ENCODE assay signal across 1 cellular context in genomic region chr6:33420493-33421343, GRCh38.
TF ChIP-seq lines count a peak whose summit lies in the region.

No MANE protein-coding gene starts in this region.

TF ChIP-seq in K562, 482 proteins besides CTCF, POLR2A, EP300 and RAD21 (continued from another document and continues in another):
- TF ChIP-seq KHSRP (IDR thresholded peaks at IDR 0.05) (no peak), ARID3A (IDR thresholded peaks at IDR 0.05; ENCODE audit: borderline replicate concordance, low read depth, low read length) (no peak), TEAD2 (tag; IDR thresholded peaks at IDR 0.05) (no peak), ZNF146 (CRISPR knock-in tag; IDR thresholded peaks at IDR 0.05; ENCODE audit: unreplicated experiment) (no peak), PHF21A (IDR thresholded peaks at IDR 0.05; ENCODE audit: borderline replicate concordance, low read depth) (peak; percentile 90), SAFB (IDR thresholded peaks at IDR 0.05; ENCODE audit: borderline replicate concordance, low read depth, low read length) (no peak), SRSF9 (IDR thresholded peaks at IDR 0.05; ENCODE audit: borderline replicate concordance, low read depth, low read length) (no peak), ZNF324 (CRISPR knock-in tag; IDR thresholded peaks at IDR 0.05) (no peak), RBM17 (IDR thresholded peaks at IDR 0.05; ENCODE audit: borderline replicate concordance, low read depth, low read length) (no peak), HLTF (IDR thresholded peaks at IDR 0.05) (peak; percentile 94), LEF1 (IDR thresholded peaks at IDR 0.05) (peak; percentile 59; the same call in 1 of the 2 replicates), ZNF785 (CRISPR knock-in tag; IDR thresholded peaks at IDR 0.05) (no peak), MCM5 (IDR thresholded peaks at IDR 0.05; ENCODE audit: low read depth) (no peak), ZNF830 (CRISPR knock-in tag; IDR thresholded peaks at IDR 0.05) (no peak), ZNF561 (CRISPR knock-in tag; conservative IDR thresholded peaks at IDR 0.05) (no peak), ZC3H11A (IDR thresholded peaks at IDR 0.05; ENCODE audit: low read depth, low read length) (no peak), ZNF696 (CRISPR knock-in tag; conservative IDR thresholded peaks at IDR 0.05) (no peak), CTCFL (IDR thresholded peaks at IDR 0.05; ENCODE audit: borderline replicate concordance, insufficient read depth, low read depth, low read length, poor library complexity, severe bottlenecking) (no peak), TAF15 (IDR thresholded peaks at IDR 0.05; ENCODE audit: low read depth, low read length) (no peak), HMGXB4 (CRISPR knock-in tag; IDR thresholded peaks at IDR 0.05) (no peak), TBL1XR1 (IDR thresholded peaks at IDR 0.05; ENCODE audit: low read length in 2 of 2) (peak in 1 of 2 experiments; percentile 95; a peak in 3 of 4 replicates), SMARCC2 (IDR thresholded peaks at IDR 0.05; ENCODE audit: low read depth) (no peak), MEF2D (tag; conservative IDR thresholded peaks at IDR 0.05; ENCODE audit: low read depth) (0 out of 2 replicates have a peak, but pooled peaks have one; percentile 56), KAT8 (IDR thresholded peaks at IDR 0.05; ENCODE audit: low read depth) (no peak), RHOXF2B (CRISPR knock-in tag; conservative IDR thresholded peaks at IDR 0.05) (no peak), ZNF24 (IDR thresholded peaks at IDR 0.05) (0 out of 2 replicates have a peak, but pooled peaks have one; percentile 55)
- TF ChIP-seq, protein P1, sequence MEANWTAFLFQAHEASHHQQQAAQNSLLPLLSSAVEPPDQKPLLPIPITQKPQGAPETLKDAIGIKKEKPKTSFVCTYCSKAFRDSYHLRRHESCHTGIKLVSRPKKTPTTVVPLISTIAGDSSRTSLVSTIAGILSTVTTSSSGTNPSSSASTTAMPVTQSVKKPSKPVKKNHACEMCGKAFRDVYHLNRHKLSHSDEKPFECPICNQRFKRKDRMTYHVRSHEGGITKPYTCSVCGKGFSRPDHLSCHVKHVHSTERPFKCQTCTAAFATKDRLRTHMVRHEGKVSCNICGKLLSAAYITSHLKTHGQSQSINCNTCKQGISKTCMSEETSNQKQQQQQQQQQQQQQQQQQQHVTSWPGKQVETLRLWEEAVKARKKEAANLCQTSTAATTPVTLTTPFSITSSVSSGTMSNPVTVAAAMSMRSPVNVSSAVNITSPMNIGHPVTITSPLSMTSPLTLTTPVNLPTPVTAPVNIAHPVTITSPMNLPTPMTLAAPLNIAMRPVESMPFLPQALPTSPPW (CRISPR knock-in tag; IDR thresholded peaks at IDR 0.05) = peak; percentile 85
- TF ChIP-seq, protein P2, sequence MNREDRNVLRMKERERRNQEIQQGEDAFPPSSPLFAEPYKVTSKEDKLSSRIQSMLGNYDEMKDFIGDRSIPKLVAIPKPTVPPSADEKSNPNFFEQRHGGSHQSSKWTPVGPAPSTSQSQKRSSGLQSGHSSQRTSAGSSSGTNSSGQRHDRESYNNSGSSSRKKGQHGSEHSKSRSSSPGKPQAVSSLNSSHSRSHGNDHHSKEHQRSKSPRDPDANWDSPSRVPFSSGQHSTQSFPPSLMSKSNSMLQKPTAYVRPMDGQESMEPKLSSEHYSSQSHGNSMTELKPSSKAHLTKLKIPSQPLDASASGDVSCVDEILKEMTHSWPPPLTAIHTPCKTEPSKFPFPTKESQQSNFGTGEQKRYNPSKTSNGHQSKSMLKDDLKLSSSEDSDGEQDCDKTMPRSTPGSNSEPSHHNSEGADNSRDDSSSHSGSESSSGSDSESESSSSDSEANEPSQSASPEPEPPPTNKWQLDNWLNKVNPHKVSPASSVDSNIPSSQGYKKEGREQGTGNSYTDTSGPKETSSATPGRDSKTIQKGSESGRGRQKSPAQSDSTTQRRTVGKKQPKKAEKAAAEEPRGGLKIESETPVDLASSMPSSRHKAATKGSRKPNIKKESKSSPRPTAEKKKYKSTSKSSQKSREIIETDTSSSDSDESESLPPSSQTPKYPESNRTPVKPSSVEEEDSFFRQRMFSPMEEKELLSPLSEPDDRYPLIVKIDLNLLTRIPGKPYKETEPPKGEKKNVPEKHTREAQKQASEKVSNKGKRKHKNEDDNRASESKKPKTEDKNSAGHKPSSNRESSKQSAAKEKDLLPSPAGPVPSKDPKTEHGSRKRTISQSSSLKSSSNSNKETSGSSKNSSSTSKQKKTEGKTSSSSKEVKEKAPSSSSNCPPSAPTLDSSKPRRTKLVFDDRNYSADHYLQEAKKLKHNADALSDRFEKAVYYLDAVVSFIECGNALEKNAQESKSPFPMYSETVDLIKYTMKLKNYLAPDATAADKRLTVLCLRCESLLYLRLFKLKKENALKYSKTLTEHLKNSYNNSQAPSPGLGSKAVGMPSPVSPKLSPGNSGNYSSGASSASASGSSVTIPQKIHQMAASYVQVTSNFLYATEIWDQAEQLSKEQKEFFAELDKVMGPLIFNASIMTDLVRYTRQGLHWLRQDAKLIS (CRISPR knock-in tag; IDR thresholded peaks at IDR 0.05) = no peak
- TF ChIP-seq, protein P3, sequence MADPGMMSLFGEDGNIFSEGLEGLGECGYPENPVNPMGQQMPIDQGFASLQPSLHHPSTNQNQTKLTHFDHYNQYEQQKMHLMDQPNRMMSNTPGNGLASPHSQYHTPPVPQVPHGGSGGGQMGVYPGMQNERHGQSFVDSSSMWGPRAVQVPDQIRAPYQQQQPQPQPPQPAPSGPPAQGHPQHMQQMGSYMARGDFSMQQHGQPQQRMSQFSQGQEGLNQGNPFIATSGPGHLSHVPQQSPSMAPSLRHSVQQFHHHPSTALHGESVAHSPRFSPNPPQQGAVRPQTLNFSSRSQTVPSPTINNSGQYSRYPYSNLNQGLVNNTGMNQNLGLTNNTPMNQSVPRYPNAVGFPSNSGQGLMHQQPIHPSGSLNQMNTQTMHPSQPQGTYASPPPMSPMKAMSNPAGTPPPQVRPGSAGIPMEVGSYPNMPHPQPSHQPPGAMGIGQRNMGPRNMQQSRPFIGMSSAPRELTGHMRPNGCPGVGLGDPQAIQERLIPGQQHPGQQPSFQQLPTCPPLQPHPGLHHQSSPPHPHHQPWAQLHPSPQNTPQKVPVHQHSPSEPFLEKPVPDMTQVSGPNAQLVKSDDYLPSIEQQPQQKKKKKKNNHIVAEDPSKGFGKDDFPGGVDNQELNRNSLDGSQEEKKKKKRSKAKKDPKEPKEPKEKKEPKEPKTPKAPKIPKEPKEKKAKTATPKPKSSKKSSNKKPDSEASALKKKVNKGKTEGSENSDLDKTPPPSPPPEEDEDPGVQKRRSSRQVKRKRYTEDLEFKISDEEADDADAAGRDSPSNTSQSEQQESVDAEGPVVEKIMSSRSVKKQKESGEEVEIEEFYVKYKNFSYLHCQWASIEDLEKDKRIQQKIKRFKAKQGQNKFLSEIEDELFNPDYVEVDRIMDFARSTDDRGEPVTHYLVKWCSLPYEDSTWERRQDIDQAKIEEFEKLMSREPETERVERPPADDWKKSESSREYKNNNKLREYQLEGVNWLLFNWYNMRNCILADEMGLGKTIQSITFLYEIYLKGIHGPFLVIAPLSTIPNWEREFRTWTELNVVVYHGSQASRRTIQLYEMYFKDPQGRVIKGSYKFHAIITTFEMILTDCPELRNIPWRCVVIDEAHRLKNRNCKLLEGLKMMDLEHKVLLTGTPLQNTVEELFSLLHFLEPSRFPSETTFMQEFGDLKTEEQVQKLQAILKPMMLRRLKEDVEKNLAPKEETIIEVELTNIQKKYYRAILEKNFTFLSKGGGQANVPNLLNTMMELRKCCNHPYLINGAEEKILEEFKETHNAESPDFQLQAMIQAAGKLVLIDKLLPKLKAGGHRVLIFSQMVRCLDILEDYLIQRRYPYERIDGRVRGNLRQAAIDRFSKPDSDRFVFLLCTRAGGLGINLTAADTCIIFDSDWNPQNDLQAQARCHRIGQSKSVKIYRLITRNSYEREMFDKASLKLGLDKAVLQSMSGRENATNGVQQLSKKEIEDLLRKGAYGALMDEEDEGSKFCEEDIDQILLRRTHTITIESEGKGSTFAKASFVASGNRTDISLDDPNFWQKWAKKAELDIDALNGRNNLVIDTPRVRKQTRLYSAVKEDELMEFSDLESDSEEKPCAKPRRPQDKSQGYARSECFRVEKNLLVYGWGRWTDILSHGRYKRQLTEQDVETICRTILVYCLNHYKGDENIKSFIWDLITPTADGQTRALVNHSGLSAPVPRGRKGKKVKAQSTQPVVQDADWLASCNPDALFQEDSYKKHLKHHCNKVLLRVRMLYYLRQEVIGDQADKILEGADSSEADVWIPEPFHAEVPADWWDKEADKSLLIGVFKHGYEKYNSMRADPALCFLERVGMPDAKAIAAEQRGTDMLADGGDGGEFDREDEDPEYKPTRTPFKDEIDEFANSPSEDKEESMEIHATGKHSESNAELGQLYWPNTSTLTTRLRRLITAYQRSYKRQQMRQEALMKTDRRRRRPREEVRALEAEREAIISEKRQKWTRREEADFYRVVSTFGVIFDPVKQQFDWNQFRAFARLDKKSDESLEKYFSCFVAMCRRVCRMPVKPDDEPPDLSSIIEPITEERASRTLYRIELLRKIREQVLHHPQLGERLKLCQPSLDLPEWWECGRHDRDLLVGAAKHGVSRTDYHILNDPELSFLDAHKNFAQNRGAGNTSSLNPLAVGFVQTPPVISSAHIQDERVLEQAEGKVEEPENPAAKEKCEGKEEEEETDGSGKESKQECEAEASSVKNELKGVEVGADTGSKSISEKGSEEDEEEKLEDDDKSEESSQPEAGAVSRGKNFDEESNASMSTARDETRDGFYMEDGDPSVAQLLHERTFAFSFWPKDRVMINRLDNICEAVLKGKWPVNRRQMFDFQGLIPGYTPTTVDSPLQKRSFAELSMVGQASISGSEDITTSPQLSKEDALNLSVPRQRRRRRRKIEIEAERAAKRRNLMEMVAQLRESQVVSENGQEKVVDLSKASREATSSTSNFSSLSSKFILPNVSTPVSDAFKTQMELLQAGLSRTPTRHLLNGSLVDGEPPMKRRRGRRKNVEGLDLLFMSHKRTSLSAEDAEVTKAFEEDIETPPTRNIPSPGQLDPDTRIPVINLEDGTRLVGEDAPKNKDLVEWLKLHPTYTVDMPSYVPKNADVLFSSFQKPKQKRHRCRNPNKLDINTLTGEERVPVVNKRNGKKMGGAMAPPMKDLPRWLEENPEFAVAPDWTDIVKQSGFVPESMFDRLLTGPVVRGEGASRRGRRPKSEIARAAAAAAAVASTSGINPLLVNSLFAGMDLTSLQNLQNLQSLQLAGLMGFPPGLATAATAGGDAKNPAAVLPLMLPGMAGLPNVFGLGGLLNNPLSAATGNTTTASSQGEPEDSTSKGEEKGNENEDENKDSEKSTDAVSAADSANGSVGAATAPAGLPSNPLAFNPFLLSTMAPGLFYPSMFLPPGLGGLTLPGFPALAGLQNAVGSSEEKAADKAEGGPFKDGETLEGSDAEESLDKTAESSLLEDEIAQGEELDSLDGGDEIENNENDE (IDR thresholded peaks at IDR 0.05; ENCODE audit: low read depth, low read length) = no peak
